Comparison of ENCODE assay signal across 1 cellular context in the genomic region with DNA sequence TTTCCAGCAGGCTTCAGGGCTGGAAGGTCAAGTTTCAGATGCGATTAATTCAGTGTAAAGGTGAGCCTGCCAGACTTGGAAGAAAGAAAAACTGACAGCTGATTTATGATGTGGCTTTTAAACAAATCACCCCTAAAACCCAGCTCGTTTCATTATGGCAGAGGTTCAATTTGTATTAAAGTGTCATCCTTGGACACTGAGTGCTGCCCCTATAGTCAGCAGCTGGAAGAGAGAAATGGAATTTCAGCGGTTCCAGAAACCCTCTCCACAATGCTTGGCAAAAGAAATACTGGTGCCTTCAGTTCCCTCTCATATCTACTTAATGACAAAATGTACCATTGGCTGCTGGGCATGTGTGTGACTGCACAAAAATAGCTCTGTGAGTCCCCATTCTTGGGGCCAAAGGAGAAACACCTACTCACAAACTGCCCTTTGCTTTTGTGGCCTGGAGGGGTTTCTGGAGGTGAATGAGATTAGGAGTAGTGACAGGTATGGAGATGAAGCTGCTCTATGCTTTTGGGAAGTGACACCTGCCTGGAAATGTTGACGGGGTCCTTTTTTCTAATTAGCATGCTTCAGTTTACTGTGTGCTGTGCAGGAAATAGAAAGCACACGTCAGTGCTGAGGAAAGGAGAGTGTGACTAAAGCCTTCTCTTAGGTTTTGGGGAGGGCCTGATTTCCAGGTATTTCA.
TF ChIP-seq lines count a peak whose summit lies in the region.

No MANE protein-coding gene starts in this region.

TF ChIP-seq in GM12878, 131 proteins besides CTCF, POLR2A, EP300 and RAD21 (continued from another document):
- TF ChIP-seq WRNIP1 (IDR thresholded peaks at IDR 0.05; ENCODE audit: borderline replicate concordance, low read depth, low read length) (no peak), FOXM1 (IDR thresholded peaks at IDR 0.05; ENCODE audit: low read depth, low read length) (no peak), NFYA (IDR thresholded peaks at IDR 0.05; ENCODE audit: borderline replicate concordance, low read depth, low read length) (no peak), ETV6 (conservative IDR thresholded peaks at IDR 0.05 in 1 of 2, IDR thresholded peaks at IDR 0.05 in 1 of 2; ENCODE audit: borderline replicate concordance in 1 of 2, low read depth in 1 of 2) (no peak), ZNF274 (IDR thresholded peaks at IDR 0.05; ENCODE audit: insufficient read depth, insufficient read length) (no peak), ZNF207 (IDR thresholded peaks at IDR 0.05; ENCODE audit: borderline replicate concordance) (no peak), GABPA (IDR thresholded peaks at IDR 0.05; ENCODE audit: low read depth) (no peak), STAT3 (IDR thresholded peaks at IDR 0.05; ENCODE audit: low read depth, low read length) (no peak), POU2F2 (IDR thresholded peaks at IDR 0.05; ENCODE audit: borderline replicate concordance, low read depth, low read length) (no peak), SMARCA5 (IDR thresholded peaks at IDR 0.05) (no peak), BMI1 (IDR thresholded peaks at IDR 0.05; ENCODE audit: borderline replicate concordance) (no peak), BACH1 (IDR thresholded peaks at IDR 0.05; ENCODE audit: borderline replicate concordance) (no peak)
